In the genomic region with DNA sequence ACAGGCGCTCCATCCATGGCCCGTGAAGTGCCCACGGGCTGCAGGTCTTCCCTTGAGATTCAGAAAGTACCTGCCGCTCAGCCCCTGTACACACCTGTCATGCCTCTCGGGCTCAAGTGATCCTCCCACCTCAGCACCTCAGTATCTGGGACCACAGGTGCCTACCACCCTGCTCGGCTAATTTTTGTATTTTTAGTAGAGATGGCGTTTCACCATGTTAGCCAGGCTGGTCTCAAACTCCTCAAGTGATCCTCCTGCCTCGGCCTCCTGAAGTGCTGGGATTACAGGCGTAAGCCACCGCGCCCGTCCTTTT, we compare ENCODE assay signal across 6 cellular contexts. TPM values are rescaled to one million over a fixed set of nuclear protein-coding genes. Genes with fewer than 3 reads are reported as not detected.
DNase-seq lines count a peak whose midpoint lies in the region; ATAC-seq and TF ChIP-seq lines count a peak whose summit lies in the region.
"Not testable (repeated sequence)": the region's sequence is repeated elsewhere in the genome, so short reads cannot be mapped to it uniquely, and the experiment has no call there.

No MANE protein-coding gene starts in this region.

- peak overlapping the region; percentile 75; the same call in 1 of the 2 replicates for H3K27ac Mint-ChIP-seq in HFFc6

- intact Hi-C loops in ascending aorta (cut with DNase I): loop anchor here (1.0 to 2.0 kb wide), 3 partner anchors 22 to 66 kb away; a partner anchor contains a TSS
- intact Hi-C loops in lower lobe of right lung (cut with DNase I); stomach (cut with DNase I; ENCODE audit: low total_unique reads); uterus (cut with DNase I; ENCODE audit: low total_unique reads): not testable (repeated sequence)

- DNase-seq in HFFc6; ascending aorta (ENCODE audit: low spot score in 2 of 2); coronary artery (ENCODE audit: low spot score); uterus: not testable (repeated sequence)
- peak; percentile 2 for DNase-seq in lower lobe of right lung
- DNase-seq in stomach: peak; percentile 17

- H3K36me3 ChIP-seq in ascending aorta (peaks cover 25 to 26% of the 10 kb centered on the region in 2 donors), lower lobe of right lung (peaks cover 25% of the 10 kb centered on the region), stomach (peaks cover 7 to 27% (median 26%) of the 10 kb centered on the region in 4 donors)
- not testable (repeated sequence) for H3K36me3 ChIP-seq in uterus

- not testable (repeated sequence) for H3K9me3 Mint-ChIP-seq in HFFc6

- not testable (repeated sequence) for H3K9me3 ChIP-seq in ascending aorta, lower lobe of right lung, stomach, uterus

- not testable (repeated sequence) for ATAC-seq in lower lobe of right lung

- peak overlapping the region in 1 of 2 donors; percentile 55 for H3K4me3 ChIP-seq in ascending aorta
- not testable (repeated sequence) for H3K4me3 ChIP-seq in coronary artery, lower lobe of right lung, stomach, uterus

- not testable (repeated sequence) for H3K27me3 ChIP-seq in ascending aorta; lower lobe of right lung (ENCODE audit: low read depth); stomach; uterus

- TF ChIP-seq CTCF in HFFc6 (IDR thresholded peaks at IDR 0.05); ascending aorta (IDR thresholded peaks at IDR 0.05); coronary artery (IDR thresholded peaks at IDR 0.05); lower lobe of right lung (IDR thresholded peaks at IDR 0.05); stomach (IDR thresholded peaks at IDR 0.05); uterus (IDR thresholded peaks at IDR 0.05): not testable (repeated sequence)

- not testable (repeated sequence) for H3K4me3 Mint-ChIP-seq in HFFc6

- H3K4me1 ChIP-seq in ascending aorta (peaks cover 6 to 19% of the 10 kb centered on the region in 2 donors), stomach (peaks cover 3 to 25% (median 13%) of the 10 kb centered on the region in 4 donors)
- H3K4me1 ChIP-seq in lower lobe of right lung, uterus: not testable (repeated sequence)

- H3K4me1 Mint-ChIP-seq in HFFc6 (ENCODE audit: low read depth): peaks cover 11% of the 10 kb centered on the region; the same call in 1 of the 2 replicates

- WGBS in stomach, 5 donors: 82 to 94% (median 89%) methylated on average over 12 of the region's 12 CpGs

- H3K27me3 Mint-ChIP-seq in HFFc6 (ENCODE audit: insufficient read depth): not testable (repeated sequence)

- H3K27ac ChIP-seq in ascending aorta (peak overlapping the region; percentile 90 to 93), coronary artery (peak overlapping the region; percentile 35 to 74), uterus (peak overlapping the region; percentile 53 to 82)
- not testable (repeated sequence) for H3K27ac ChIP-seq in lower lobe of right lung, stomach

- not testable (repeated sequence) for TF ChIP-seq EP300 in stomach (IDR thresholded peaks at IDR 0.05)

- H3K36me3 Mint-ChIP-seq in HFFc6 (ENCODE audit: low read depth): not testable (repeated sequence)

- TF ChIP-seq POLR2A in stomach (IDR thresholded peaks at IDR 0.05); uterus (IDR thresholded peaks at IDR 0.05): not testable (repeated sequence)

RNA-seq across cellular contexts. Expression of a gene that starts 26.9 kb away (rescaled TPM):
- 10 to 100 TPM; 66.6 to 94.2 (median 75.5) TPM for total RNA-seq in HFFc6 (2021; fragmentation: NEBNext Ultra II Directional; extraction: Animal tissue kit (Norgen Biotek cat#: 25700))
- total RNA-seq in ascending aorta (40.9 TPM), lower lobe of right lung (60.2 TPM), stomach (10 to 100 TPM; 25.1 to 67.7 (median 56.2) TPM), uterus (10 to 100 TPM; 31.5 to 65.0 (median 37.9) TPM)
- polyA plus RNA-seq in stomach: 100 to 1,000 TPM in 2 of 3 donors, 10 to 100 TPM in 1; 78.3 to 124 (median 110) TPM
